7 cellular contexts compared by ENCODE assay signal in genomic region chr2:69798466-69798908, GRCh38. TPM values are rescaled to one million over a fixed set of nuclear protein-coding genes. Genes with fewer than 3 reads are reported as not detected.
DNase-seq lines count a peak whose midpoint lies in the region; FAIRE-seq and TF ChIP-seq lines count a peak whose summit lies in the region.

No MANE protein-coding gene starts in this region.

- peaks cover 2% of the 10 kb centered on the region for H3K27me3 Mint-ChIP-seq in activated naive CD8-positive, alpha-beta T cell

- H3K9me3 ChIP-seq in keratinocyte (ENCODE audit: control insufficient read depth, low read depth, low read length) (no peaks in the 10 kb centered on the region), subcutaneous abdominal adipose tissue (ENCODE audit: control insufficient read depth in 5 of 5, low read length in 5 of 5) (no peaks in the 10 kb centered on the region)

- peak overlapping the region; percentile 92 for H3K27ac ChIP-seq in keratinocyte (ENCODE audit: control insufficient read depth, insufficient read depth, low read length)
- H3K27ac ChIP-seq in subcutaneous abdominal adipose tissue (ENCODE audit: low read depth, low read length) = peak overlapping the region; percentile 67

- dilution Hi-C loops in keratinocyte (cut with MboI; ENCODE audit: extremely low pct_ligation_motif_present, low sequenced_read_pairs) = no loop called here

- H3K4me1 ChIP-seq in keratinocyte (ENCODE audit: control insufficient read depth, extremely low read depth, insufficient read depth, low read length) (peaks cover 25% of the 10 kb centered on the region), subcutaneous abdominal adipose tissue (ENCODE audit: control insufficient read depth in 5 of 5, insufficient read depth in 5 of 5, low read length in 5 of 5) (peaks cover 4 to 20% (median 12%) of the 10 kb centered on the region in 5 donors)

- no peaks in the 10 kb centered on the region for H3K9me3 Mint-ChIP-seq in activated naive CD8-positive, alpha-beta T cell (ENCODE audit: low read depth)

- no peaks in the 10 kb centered on the region for H4K20me1 ChIP-seq in keratinocyte (ENCODE audit: control insufficient read depth, extremely low read depth, insufficient read depth, low read length)

- peak overlapping the region; percentile 28 for H2AFZ ChIP-seq in keratinocyte (ENCODE audit: control insufficient read depth, low read length)

- H3K9me1 ChIP-seq in keratinocyte (ENCODE audit: control insufficient read depth, extremely low read depth, insufficient read depth, low read length) = peaks cover 4% of the 10 kb centered on the region

- no peak for FAIRE-seq in keratinocyte (lab: Jason Lieb, UNC)

- H3K27ac Mint-ChIP-seq in activated naive CD8-positive, alpha-beta T cell = no peak overlapping the region

- peak overlapping the region; percentile 33 for H3K4me3 Mint-ChIP-seq in activated naive CD8-positive, alpha-beta T cell

- H3K4me2 ChIP-seq in keratinocyte (ENCODE audit: control insufficient read depth, extremely low read depth, insufficient read depth, low read depth, low read length) = peak overlapping the region; percentile 99

- TF ChIP-seq CTCF in keratinocyte (optimal IDR thresholded peaks at IDR 0.05 in 1 of 3, IDR thresholded peaks at IDR 0.05 in 1 of 3, conservative IDR thresholded peaks at IDR 0.05 in 1 of 3; ENCODE audit: extremely low read depth in 1 of 3, insufficient read depth in 2 of 3, low read length in 3 of 3) (no peak), GM20000 (IDR thresholded peaks at IDR 0.05; ENCODE audit: extremely low read depth, missing control alignments) (no peak)

- H3K79me2 ChIP-seq in keratinocyte (ENCODE audit: control insufficient read depth, insufficient read depth, low read length) = no peaks in the 10 kb centered on the region

- H3K36me3 Mint-ChIP-seq in activated naive CD8-positive, alpha-beta T cell = peaks cover 3% of the 10 kb centered on the region

- H3K36me3 ChIP-seq in keratinocyte (ENCODE audit: control insufficient read depth in 2 of 2, extremely low read depth in 1 of 2, insufficient read depth in 2 of 2, low read length in 2 of 2) (peaks cover 2 to 5% of the 10 kb centered on the region in 2 experiments), subcutaneous abdominal adipose tissue (ENCODE audit: control insufficient read depth in 5 of 5, insufficient read depth in 5 of 5, low read length in 5 of 5) (peaks cover 0 to 5% (median 0%) of the 10 kb centered on the region in 5 donors)

- peaks cover 17% of the 10 kb centered on the region for H3K4me1 Mint-ChIP-seq in activated naive CD8-positive, alpha-beta T cell (ENCODE audit: low read depth)

- H3K4me3 ChIP-seq in keratinocyte (ENCODE audit: control insufficient read depth in 2 of 3, extremely low read depth in 1 of 3, insufficient read depth in 2 of 3, low read depth in 1 of 3, low read length in 3 of 3) (peak overlapping the region; percentile 9 to 73 (median 62)), subcutaneous abdominal adipose tissue (ENCODE audit: low read depth in 1 of 5, low read length in 5 of 5) (peak overlapping the region; percentile 46 to 71 (median 58))

- DNase-seq in HCEC 1CT (peak; percentile 36), keratinocyte (ENCODE audit: low read depth, low spot score) (peak; percentile 13), GM20000 (ENCODE audit: low spot score) (no peak), pons (ENCODE audit: low spot score) (no peak), DMS 273 treated with DMSO at 0.1 percent for 48 hours (lab: John Stamatoyannopoulos, UW) (no peak)

- no peaks in the 10 kb centered on the region for H3K27me3 ChIP-seq in keratinocyte (ENCODE audit: control insufficient read depth, extremely low read depth, insufficient read depth, low read length)
- H3K27me3 ChIP-seq in subcutaneous abdominal adipose tissue (ENCODE audit: control insufficient read depth in 5 of 5, insufficient read depth in 4 of 5, low read length in 5 of 5) = no peaks in the 10 kb centered on the region

- peak overlapping the region; percentile 81 for H3K9ac ChIP-seq in keratinocyte (ENCODE audit: control insufficient read depth, extremely low read depth, insufficient read depth, low read length)
- peak overlapping the region in 4 of 5 donors; percentile 53 to 73 (median 63) for H3K9ac ChIP-seq in subcutaneous abdominal adipose tissue (ENCODE audit: low read length in 5 of 5)

RNA-seq across cellular contexts. Expression of gene GMCL1, which starts 31.0 kb away (rescaled TPM):
- 3.9 to 7.5 TPM (median 4.1 TPM) in 3 replicates for polyA plus RNA-seq in keratinocyte
- polyA plus RNA-seq in keratinocyte (2011; ENCODE audit: low read depth) = 5.0 TPM
- 4.4 and 6.4 TPM in 2 replicates for polyA plus RNA-seq in keratinocyte (2011; cell fraction: cytosol; rRNA removed)
- 3.8 and 6.0 TPM in 2 replicates for polyA plus RNA-seq in keratinocyte (2011; cell fraction: nucleus; rRNA removed)
- polyA plus RNA-seq in keratinocyte (2012; ENCODE audit: low replicate concordance) = 4.7 and 4.9 TPM in 2 replicates
- polyA minus RNA-seq in keratinocyte = 1.9 to 6.5 TPM (median 2.4 TPM) in 3 replicates
- 2.9 TPM for polyA minus RNA-seq in keratinocyte (2011; cell fraction: cytosol; rRNA and poly(A)+ RNA removed)
- 1.4 and 5.6 TPM in 2 replicates for polyA minus RNA-seq in keratinocyte (2011; cell fraction: nucleus; rRNA and poly(A)+ RNA removed)

RNA-seq across cellular contexts. Expression of gene ANXA4, which starts 56.6 kb away (rescaled TPM):
- polyA plus RNA-seq in keratinocyte = 143 to 268 TPM (median 209 TPM) in 3 replicates
- 163 TPM for polyA plus RNA-seq in keratinocyte (2011; ENCODE audit: low read depth)
- polyA plus RNA-seq in keratinocyte (2011; cell fraction: cytosol; rRNA removed) = 167 and 222 TPM in 2 replicates
- polyA plus RNA-seq in keratinocyte (2011; cell fraction: nucleus; rRNA removed) = 183 and 208 TPM in 2 replicates
- 149 and 191 TPM in 2 replicates for polyA plus RNA-seq in keratinocyte (2012; ENCODE audit: low replicate concordance)
- polyA minus RNA-seq in keratinocyte = 152 to 289 TPM (median 216 TPM) in 3 replicates
- polyA minus RNA-seq in keratinocyte (2011; cell fraction: cytosol; rRNA and poly(A)+ RNA removed) = 144 TPM
- 57.3 and 91.8 TPM in 2 replicates for polyA minus RNA-seq in keratinocyte (2011; cell fraction: nucleus; rRNA and poly(A)+ RNA removed)

Comparison
In these comparisons a context has a peak if more than half of its experiments do, and no peak if none do; other contexts are left out.
1. DNase-seq: peak in HCEC 1CT (single experiment) and keratinocyte (single experiment); none in GM20000 (single experiment), pons (single experiment) and DMS 273 treated with DMSO at 0.1 percent for 48 hours (single experiment).